In genomic region chr16:88377961-88378360, GRCh38 we compare ENCODE assay signal across 18 cellular contexts. TPM values are rescaled to one million over a fixed set of nuclear protein-coding genes. Genes with fewer than 3 reads are reported as not detected.
DNase-seq lines count a peak whose midpoint lies in the region; ATAC-seq, FAIRE-seq and TF ChIP-seq lines count a peak whose summit lies in the region.
"Had no signal": no experiment of that assay in that cellular context is flagged by ENCODE, and none has a peak within 500 bp of the region (broad histone marks: within the 10 kb centered on the region; RNA-seq: fewer than 3 reads in every experiment).

No MANE protein-coding gene starts in this region.

- TF ChIP-seq EP300 in K562 (IDR thresholded peaks at IDR 0.05; ENCODE audit: low read length) (no peak), sigmoid colon (IDR thresholded peaks at IDR 0.05) (no peak)

- no peaks in the 10 kb centered on the region for H3K9me1 ChIP-seq in K562 (ENCODE audit: control insufficient read depth, insufficient read depth, low read length)

- TF ChIP-seq CTCF in K562 (IDR thresholded peaks at IDR 0.05 in 2 of 3, conservative IDR thresholded peaks at IDR 0.05 in 1 of 3; ENCODE audit: insufficient read depth in 2 of 3, low read depth in 1 of 3, low read length in 3 of 3) = no peak
- no peak for TF ChIP-seq CTCF in kidney (IDR thresholded peaks at IDR 0.05; ENCODE audit: borderline replicate concordance, extremely low read depth, insufficient read depth)
- TF ChIP-seq CTCF in sigmoid colon (IDR thresholded peaks at IDR 0.05) = no peak

- ATAC-seq in K562 (no peak), HG02610 (IDR thresholded peaks at IDR 0.05; ENCODE audit: unreplicated experiment) (no peak)

- WGBS in K562 (ENCODE audit: insufficient coverage, low coverage, missing lambda C conversion rate) = 3% methylated on average over 12 of the region's 12 CpGs
- WGBS in sigmoid colon, 2 donors = 86 to 92% methylated on average over 12 of the region's 12 CpGs

- BruUV-seq in K562 (replicated peaks; lab: Mats Ljungman, UMichigan) = no TSS peak

- DNase-seq in Daoy (ENCODE audit: low read depth) (peak; percentile 57), K562 (ENCODE audit: extremely low read depth in 1 of 4, low spot score in 3 of 4) (no peak), kidney (peak; percentile 43), sigmoid colon (peak; percentile 40), MG63 (no peak)
- no peak for DNase-seq in activated effector memory CD4-positive, alpha-beta T cell treated with Interleukin-2 at 50 U/mL for 16 hours
- no peak for DNase-seq in stimulated activated CD4-positive, alpha-beta T cell treated with anti-CD3 and anti-CD28 coated beads, Interleukin-4, amount 100 ng/mL, for 4 hours
- DNase-seq: Calu3; CD4-positive, alpha-beta memory T cell; DMS53; H9; NCI-H1436; NCI-H2029; NCI-H2171; NCI-H748 treated with DMSO at 0.1 percent for 48 hours; OCI-M1 had no signal

- H4K20me1 ChIP-seq in K562 (replicated peaks; ENCODE audit: control insufficient read depth, insufficient read depth, low read length) = 0 out of 2 replicates have a peak, but pooled peaks cover 2% of the 10 kb centered on the region

- peaks cover 37 to 71% of the 10 kb centered on the region in 2 experiments; a peak in 4 of 5 replicates for H3K27me3 ChIP-seq in K562 (ENCODE audit: control insufficient read depth in 2 of 2, insufficient read depth in 2 of 2, low read length in 2 of 2)
- H3K27me3 ChIP-seq in sigmoid colon = peaks cover 0 to 6% (median 0%) of the 10 kb centered on the region in 3 donors
- no peaks in the 10 kb centered on the region for H3K27me3 ChIP-seq in MG63

- no peaks in the 10 kb centered on the region for H3K36me3 ChIP-seq in K562 (ENCODE audit: control insufficient read depth, insufficient read depth, low read length)
- H3K36me3 ChIP-seq in kidney (ENCODE audit: control insufficient read depth in 1 of 2, insufficient read depth in 2 of 2, low read length in 2 of 2) = no peaks in the 10 kb centered on the region
- H3K36me3 ChIP-seq in sigmoid colon = no peaks in the 10 kb centered on the region
- H3K36me3 ChIP-seq in MG63 = no peaks in the 10 kb centered on the region

- no peak for TF ChIP-seq POLR2A in K562 (conservative IDR thresholded peaks at IDR 0.05)
- TF ChIP-seq POLR2A in sigmoid colon (IDR thresholded peaks at IDR 0.05) = no peak

- TF ChIP-seq RAD21 in K562 (CRISPR knock-in tag; conservative IDR thresholded peaks at IDR 0.05 in 1 of 2, IDR thresholded peaks at IDR 0.05 in 1 of 2) = no peak

- H3K4me3 ChIP-seq in K562 (no peak overlapping the region), kidney (ENCODE audit: low read length in 2 of 2) (no peak overlapping the region), sigmoid colon (no peak overlapping the region), MG63 (no peak overlapping the region)

- peaks cover 11% of the 10 kb centered on the region for H3K9me3 ChIP-seq in K562 (replicated peaks; ENCODE audit: control insufficient read depth, insufficient read depth, low read depth, low read length)
- H3K9me3 ChIP-seq in kidney (ENCODE audit: control insufficient read depth in 1 of 2, low read length in 2 of 2) = no peaks in the 10 kb centered on the region
- no peaks in the 10 kb centered on the region for H3K9me3 ChIP-seq in sigmoid colon
- H3K9me3 ChIP-seq in MG63 = no peaks in the 10 kb centered on the region

- intact Hi-C loops in K562 (cut with micrococcal nuclease) = loop anchor here (10.0 kb wide), 1 partner anchor 93 kb away; no protein-coding TSS in a partner anchor
- intact Hi-C loops in kidney (cut with DNase I) = no loop called here
- intact Hi-C loops in sigmoid colon (cut with DNase I) = no loop called here

- no peak overlapping the region for H3K9ac ChIP-seq in K562 (ENCODE audit: insufficient read depth in 1 of 2, low read depth in 2 of 2, low read length in 2 of 2)
- no peak overlapping the region for H3K9ac ChIP-seq in kidney (ENCODE audit: low read length in 2 of 2)

- H2AFZ ChIP-seq in K562 (ENCODE audit: low read depth, low read length) = no peak overlapping the region

- no peak for FAIRE-seq in K562 (lab: Jason Lieb, UNC)
- FAIRE-seq in kidney (lab: Jason Lieb, UNC) = no peak

- no peak overlapping the region for H3K4me2 ChIP-seq in K562 (ENCODE audit: insufficient read depth, low read length)

- in situ Hi-C loops in K562 (cut with MboI) = no loop called here

- CTCF ChIA-PET in K562 (lab: Yijun Ruan, JAX; ENCODE audit: low intra/inter-chr PET ratio) = interaction anchor here (0.6 kb wide), 1 partner anchor 448 kb away, joined by 3 read pairs; no protein-coding TSS in a partner anchor

- H3K79me2 ChIP-seq in K562 (ENCODE audit: control insufficient read depth, insufficient read depth, low read length) = no peaks in the 10 kb centered on the region

- H3K4me1 ChIP-seq in K562 (replicated peaks in 1 of 2; ENCODE audit: control insufficient read depth in 2 of 2, insufficient read depth in 2 of 2, low read length in 2 of 2) (peaks cover 0 to 35% of the 10 kb centered on the region in 2 experiments; a peak in 2 of 5 replicates), kidney (ENCODE audit: control insufficient read depth in 1 of 2, insufficient read depth in 1 of 2, low read depth in 1 of 2, low read length in 2 of 2) (no peaks in the 10 kb centered on the region), sigmoid colon (peaks cover 0 to 10% (median 6%) of the 10 kb centered on the region in 4 donors)

- POLR2A ChIA-PET in K562 (lab: Yijun Ruan, JAX) = interaction anchor here (0.6 to 2.0 kb wide), 4 partner anchors 8 to 23 kb away, joined by 3 to 5 read pairs (median 4); no protein-coding TSS in a partner anchor

- H3K27ac ChIP-seq in K562 (ENCODE audit: extremely low read depth, low read depth, low read length) (no peak overlapping the region), kidney (ENCODE audit: low read depth in 2 of 2, low read length in 2 of 2) (no peak overlapping the region), sigmoid colon (no peak overlapping the region)

TF ChIP-seq in K562, 482 proteins besides CTCF, POLR2A, EP300 and RAD21:
- TF ChIP-seq ATF3 (IDR thresholded peaks at IDR 0.05) (peak; percentile 26; the same call in 1 of the 2 replicates), ATF3 (CRISPR knock-in tag; conservative IDR thresholded peaks at IDR 0.05) (no peak), MECOM (CRISPR knock-in tag; IDR thresholded peaks at IDR 0.05) (no peak), BMI1 (IDR thresholded peaks at IDR 0.05; ENCODE audit: low read length) (no peak), CBFA2T3 (IDR thresholded peaks at IDR 0.05) (no peak), BDP1 (IDR thresholded peaks at IDR 0.05; ENCODE audit: insufficient read depth, insufficient read length) (no peak)

RNA-seq across cellular contexts. Expression of gene ZNF469, which starts 4.8 kb away (rescaled TPM):
- total RNA-seq in Daoy (2014; rRNA removed; shearing (Covaris generic)) = 0.23 and 0.27 TPM in 2 replicates
- total RNA-seq in K562 (2011; cell fraction: chromatin; rRNA removed; ENCODE audit: low replicate concordance) = 0.04 and 0.09 TPM in 2 replicates
- 0.13 and 0.17 TPM in 2 replicates for total RNA-seq in K562 (2011; cell fraction: nucleolus; rRNA removed)
- under 0.01 and 0.08 TPM in 2 replicates for total RNA-seq in K562 (2011; cell fraction: nucleoplasm; rRNA removed)
- total RNA-seq in K562 (2014; rRNA removed) (under 0.01 TPM in 1 of 2 replicates, not detected in the other), K562 (2014; rRNA removed; fragmentation: Illumina TruSeq; extraction: Trizol) (not detected in 2 replicates), K562 (2015; rRNA removed; fragmentation: Illumina TruSeq; extraction: Trizol) (not detected in 2 replicates), K562 (2021) (0.02 and 0.04 TPM in 2 replicates), kidney (1.6 TPM), sigmoid colon (1 to 10 TPM in 1 of 4 donors, under 1 TPM in 3; 0.33 to 1.7 (median 0.52) TPM)
- polyA plus RNA-seq in K562 (2011; rRNA removed) (not detected in 2 replicates), K562 (2014; fragmentation: Illumina TruSeq; extraction: Trizol) (0.01 TPM in 1 of 2 replicates, not detected in the other), K562 (2014; fragmentation: Nextera tagmentation; extraction: Ambion mirVana) (not detected), K562 (2014; rRNA removed) (0.01 TPM in 1 of 2 replicates, not detected in the other), kidney (ENCODE audit: insufficient read depth, low read depth, low replicate concordance) (0.09 TPM), sigmoid colon (under 1 TPM; under 0.01 to 0.61 (median under 0.01) TPM)
- under 0.01 and 0.01 TPM in 2 replicates for polyA plus RNA-seq in K562 (2011; cell fraction: cytosol; rRNA removed)
- 0.01 and 0.03 TPM in 2 replicates for polyA plus RNA-seq in K562 (2011; cell fraction: nucleus; rRNA removed)
- 0.01 TPM in 2 replicates for polyA plus RNA-seq in K562 (2012)
- polyA minus RNA-seq in K562 (2011; rRNA and poly(A)+ RNA removed) = under 0.01 and 0.04 TPM in 2 replicates
- polyA minus RNA-seq in K562 (2011; cell fraction: cytosol; rRNA and poly(A)+ RNA removed) = 0.09 and 0.10 TPM in 2 replicates
- under 0.01 and 0.11 TPM in 2 replicates for polyA minus RNA-seq in K562 (2011; cell fraction: nucleus; rRNA and poly(A)+ RNA removed)
- total RNA-seq in MG63 (2014; rRNA removed; shearing (Covaris generic); ENCODE audit: low replicate concordance) = 0.67 and 0.82 TPM in 2 replicates
- total RNA-seq: SK-MEL-5 had no signal

Comparison
In these comparisons a context has a peak if more than half of its experiments do, and no peak if none do; other contexts are left out.
1. DNase-seq: peak in Daoy (single experiment), kidney (single experiment) and sigmoid colon (single experiment); none in K562 (0 of 4), activated effector memory CD4-positive, alpha-beta T cell treated with Interleukin-2 at 50 U/mL for 16 hours (single experiment), MG63 (single experiment) and stimulated activated CD4-positive, alpha-beta T cell treated with anti-CD3 and anti-CD28 coated beads, Interleukin-4, amount 100 ng/mL, for 4 hours (0 of 2).